In genomic region chr1:199172286-199173124, GRCh38 we compare ENCODE assay signal across 9 cellular contexts.
DNase-seq lines count a peak whose midpoint lies in the region; ATAC-seq, FAIRE-seq and TF ChIP-seq lines count a peak whose summit lies in the region.
"Had no signal": no experiment of that assay in that cellular context is flagged by ENCODE, and none has a peak within 500 bp of the region (broad histone marks: within the 10 kb centered on the region; RNA-seq: fewer than 3 reads in every experiment).

No MANE protein-coding gene starts in this region.

- H3K9me3 ChIP-seq in Peyer's patch (no peaks in the 10 kb centered on the region), mucosa of descending colon (no peaks in the 10 kb centered on the region)

- ATAC-seq in GM21529 (IDR thresholded peaks at IDR 0.05; ENCODE audit: unreplicated experiment), result peak; percentile 10
- ATAC-seq in natural killer cell treated with Interleukin-12 subunit alpha and Interleukin-12 subunit beta and Interleukin-15 and Interleukin-18, amount 100 ng/mL, for 72 hours, result peak; percentile 41
- ATAC-seq in mucosa of descending colon, result no peak

- H3K27me3 Mint-ChIP-seq in natural killer cell treated with Interleukin-12 subunit alpha and Interleukin-12 subunit beta and Interleukin-15 and Interleukin-18, amount 100 ng/mL, for 72 hours, result no peaks in the 10 kb centered on the region

- H3K36me3 ChIP-seq in Peyer's patch, result no peaks in the 10 kb centered on the region
- H3K36me3 ChIP-seq in mucosa of descending colon (ENCODE audit: low read depth), result no peaks in the 10 kb centered on the region

- H3K27me3 ChIP-seq in Peyer's patch, result no peaks in the 10 kb centered on the region

- H3K4me3 Mint-ChIP-seq in natural killer cell treated with Interleukin-12 subunit alpha and Interleukin-12 subunit beta and Interleukin-15 and Interleukin-18, amount 100 ng/mL, for 72 hours, result peak overlapping the region; percentile 70

- no peak for TF ChIP-seq CTCF in Peyer's patch (IDR thresholded peaks at IDR 0.05)
- no peak for TF ChIP-seq CTCF in mucosa of descending colon (IDR thresholded peaks at IDR 0.05)

- H3K27ac Mint-ChIP-seq in natural killer cell treated with Interleukin-12 subunit alpha and Interleukin-12 subunit beta and Interleukin-15 and Interleukin-18, amount 100 ng/mL, for 72 hours, result peak overlapping the region; percentile 84 to 91

- peaks cover 10% of the 10 kb centered on the region for H3K36me3 Mint-ChIP-seq in natural killer cell treated with Interleukin-12 subunit alpha and Interleukin-12 subunit beta and Interleukin-15 and Interleukin-18, amount 100 ng/mL, for 72 hours
- H3K36me3 Mint-ChIP-seq: naive B cell had no signal

- H3K9me3 Mint-ChIP-seq in natural killer cell treated with Interleukin-12 subunit alpha and Interleukin-12 subunit beta and Interleukin-15 and Interleukin-18, amount 100 ng/mL, for 72 hours, result no peaks in the 10 kb centered on the region

- intact Hi-C loops in mucosa of descending colon (cut with DNase I, micrococcal nuclease), result no loop called here

- FAIRE-seq in GM12892 (lab: Jason Lieb, UNC), result peak; percentile 70
- FAIRE-seq: islet of Langerhans had no signal

- H3K4me1 ChIP-seq in Peyer's patch (no peaks in the 10 kb centered on the region), mucosa of descending colon (ENCODE audit: low read depth) (no peaks in the 10 kb centered on the region)

- TF ChIP-seq POLR2A in GM12892 (IDR thresholded peaks at IDR 0.05; ENCODE audit: low read depth, low read length) (no peak), Peyer's patch (IDR thresholded peaks at IDR 0.05) (no peak)

- no peak for DNase-seq in GM12892 (ENCODE audit: insufficient read length)
- DNase-seq in Peyer's patch, result no peak
- no peak for DNase-seq in natural killer cell treated with Interleukin-12 subunit alpha and Interleukin-12 subunit beta and Interleukin-15 and Interleukin-18, amount 100 ng/mL, for 72 hours (ENCODE audit: low spot score)
- DNase-seq in mucosa of descending colon, result no peak
- DNase-seq in effector CD4-positive, alpha-beta T cell, result no peak
- no peak for DNase-seq in GM03348 (ENCODE audit: low spot score)

- H3K4me1 Mint-ChIP-seq in natural killer cell treated with Interleukin-12 subunit alpha and Interleukin-12 subunit beta and Interleukin-15 and Interleukin-18, amount 100 ng/mL, for 72 hours (ENCODE audit: low read depth in 2 of 2), result peaks cover 52 to 70% of the 10 kb centered on the region in 2 donors

- H3K4me3 ChIP-seq in Peyer's patch (no peak overlapping the region), mucosa of descending colon (no peak overlapping the region)

- peak overlapping the region in 3 of 4 donors; percentile 11 to 18 (median 16) for H3K27ac ChIP-seq in Peyer's patch
